ENCODE assay signal across 10 cellular contexts in genomic region chr6:15429146-15430110, GRCh38.
A peak's percentile ranks its signal among the peaks of the same experiment; 100 is the strongest.
DNase-seq lines count a peak whose midpoint lies in the region; ATAC-seq, FAIRE-seq and TF ChIP-seq lines count a peak whose summit lies in the region.
"Had no signal": no experiment of that assay in that cellular context is flagged by ENCODE, and none has a peak within 500 bp of the region (broad histone marks: within the 10 kb centered on the region; RNA-seq: fewer than 3 reads in every experiment).

No MANE protein-coding gene starts in this region.

- H3K36me3 ChIP-seq in SJSA1 (no peaks in the 10 kb centered on the region), small intestine (ENCODE audit: control insufficient read depth in 2 of 2, insufficient read depth in 2 of 2, low read length in 2 of 2) (no peaks in the 10 kb centered on the region)

- FAIRE-seq in H54 (lab: Jason Lieb, UNC) (no peak), small intestine (lab: Jason Lieb, UNC) (no peak)

- TF ChIP-seq CTCF in fibroblast of pulmonary artery (IDR thresholded peaks at IDR 0.05; ENCODE audit: low read length, missing control alignments), result no peak

- H3K27me3 ChIP-seq in SJSA1 (replicated peaks) (no peaks in the 10 kb centered on the region), small intestine (ENCODE audit: control insufficient read depth in 2 of 2, insufficient read depth in 2 of 2, low read length in 2 of 2) (no peaks in the 10 kb centered on the region)

- H3K9me3 ChIP-seq in SJSA1 (replicated peaks) (peaks cover under 1% of the 10 kb centered on the region; the same call in 1 of the 2 replicates), small intestine (ENCODE audit: control insufficient read depth, low read depth) (no peaks in the 10 kb centered on the region)

- H3K27ac ChIP-seq in SJSA1 (peak overlapping the region; percentile 8), small intestine (ENCODE audit: low read depth in 1 of 2, low read length in 1 of 2) (peak overlapping the region in 1 of 2 donors; percentile 25)

- H3K4me1 ChIP-seq in SJSA1 (replicated peaks) (peaks cover 50% of the 10 kb centered on the region), small intestine (ENCODE audit: control insufficient read depth in 2 of 2, insufficient read depth in 1 of 2, low read depth in 1 of 2, low read length in 1 of 2) (peaks cover 2 to 29% of the 10 kb centered on the region in 2 donors)

- 66 to 70% (median 69%) methylated on average over 12 of the region's 12 CpGs for WGBS in small intestine, 3 donors

- peak; percentile 17 for DNase-seq in H54 (ENCODE audit: insufficient read length, low spot score)
- peak; percentile 50 to 52 for DNase-seq in SJSA1 (ENCODE audit: low read depth in 1 of 2, low spot score in 2 of 2)
- DNase-seq in fibroblast of pulmonary artery (ENCODE audit: low read depth), result peak; percentile 78
- DNase-seq in small intestine, result peak; percentile 28
- DNase-seq in NCI-H2029 treated with DMSO at 0.1 percent for 48 hours (lab: John Stamatoyannopoulos, UW), result no peak
- DNase-seq: GF-D8, NCI-H1436 treated with DMSO at 0.1 percent for 48 hours, SK-N-SH had no signal

- no peak for ATAC-seq in GM18517 (IDR thresholded peaks at IDR 0.05; ENCODE audit: unreplicated experiment)
- ATAC-seq in HG03354 (IDR thresholded peaks at IDR 0.05; ENCODE audit: poor library complexity, severe bottlenecking, unreplicated experiment), result no peak

- H3K4me3 ChIP-seq in SJSA1 (no peak overlapping the region), fibroblast of pulmonary artery (replicated peaks; ENCODE audit: low read depth, low read length) (no peak overlapping the region), small intestine (ENCODE audit: low read depth in 1 of 2, low read length in 2 of 2) (no peak overlapping the region)

- TF ChIP-seq POLR2A in H54 (IDR thresholded peaks at IDR 0.05; ENCODE audit: low read depth, low read length), result no peak
